In genomic region chr16:19521471-19522368, GRCh38 we compare ENCODE assay signal across 8 cellular contexts. TPM values are rescaled to one million over a fixed set of nuclear protein-coding genes. Genes with fewer than 3 reads are reported as not detected.
DNase-seq lines count a peak whose midpoint lies in the region; ATAC-seq and TF ChIP-seq lines count a peak whose summit lies in the region.

Gene GDE1 (minus strand): TSS chr16:19522098. CDS start chr16:19521964, 134 bp downstream.

- peak within 1 kb of the TSS; percentile 87 to 94 (median 93) for H3K27ac Mint-ChIP-seq in CD14-positive monocyte

- H3K4me1 Mint-ChIP-seq in CD14-positive monocyte = peaks cover 48% of the 10 kb centered on the region

- peak; percentile 70 for ATAC-seq in GM19351 (IDR thresholded peaks at IDR 0.05; ENCODE audit: unreplicated experiment)
- ATAC-seq in HG03521 (IDR thresholded peaks at IDR 0.05; ENCODE audit: unreplicated experiment) = peak; percentile 73

- no peak for TF ChIP-seq RAD21 in liver (IDR thresholded peaks at IDR 0.05)

- DNase-seq in CD14-positive monocyte (ENCODE audit: low spot score) (peak; percentile 89), NCI-H69 (lab: John Stamatoyannopoulos, UW) (peak; percentile 98), dermis microvascular lymphatic vessel endothelial cell (ENCODE audit: low read depth in 2 of 2) (peak; percentile 68 to 91)
- DNase-seq in activated CD4-positive, alpha-beta T cell treated with anti-CD3 and anti-CD28 coated beads, Interleukin-2, amount 50 U/mL, for 4 hours = peak; percentile 93 to 94
- peak; percentile 96 for DNase-seq in stimulated activated CD4-positive, alpha-beta T cell treated with anti-CD3 and anti-CD28 coated beads, Interleukin-4, amount 100 ng/mL, for 24 hours

- intact Hi-C loops in CD14-positive monocyte (cut with micrococcal nuclease) = loop anchor here (5.0 kb wide), 3 partner anchors 36 to 719 kb away; partner anchors contain the start of genes ARL6IP1 (in 1 of the 2), COQ7 (in 1 of the 2) and VPS35L (in 1 of the 2)

- H3K4me3 ChIP-seq in liver (ENCODE audit: low read depth in 1 of 3, low read length in 3 of 3) = peak within 1 kb of the TSS; percentile 70 to 88 (median 83)

- WGBS in liver = under 1% methylated on average over 62 of the region's 62 CpGs

- peaks cover 0 to 2% (median under 1%) of the 10 kb centered on the region in 4 donors for H3K36me3 ChIP-seq in liver (ENCODE audit: control insufficient read depth in 4 of 4, insufficient read depth in 3 of 4, low read depth in 1 of 4, low read length in 3 of 4)

- H3K4me1 ChIP-seq in liver (ENCODE audit: control insufficient read depth in 4 of 4, insufficient read depth in 4 of 4, low read length in 3 of 4) = peaks cover 0 to 20% (median 17%) of the 10 kb centered on the region in 4 donors

- peaks cover 15 to 16% of the 10 kb centered on the region in 2 donors for H3K36me3 Mint-ChIP-seq in CD14-positive monocyte

- no peaks in the 10 kb centered on the region for H3K27me3 ChIP-seq in liver (ENCODE audit: control insufficient read depth in 4 of 4, insufficient read depth in 4 of 4, low read length in 3 of 4)

- H3K9me3 ChIP-seq in liver (ENCODE audit: control insufficient read depth in 4 of 4, low read length in 3 of 4) = no peaks in the 10 kb centered on the region

- H3K27ac ChIP-seq in liver (ENCODE audit: low read depth in 1 of 2, low read length in 2 of 2) = peak within 1 kb of the TSS; percentile 61 to 85

- H3K27me3 Mint-ChIP-seq in CD14-positive monocyte (ENCODE audit: low read depth in 3 of 3) = peaks cover 0 to 2% (median 0%) of the 10 kb centered on the region in 3 donors

- TF ChIP-seq CTCF in CD14-positive monocyte (IDR thresholded peaks at IDR 0.05) = peak; percentile 24
- TF ChIP-seq CTCF in liver (IDR thresholded peaks at IDR 0.05; ENCODE audit: low read depth, low read length, missing input control) = peak; percentile 1

- H3K4me3 Mint-ChIP-seq in CD14-positive monocyte = peak within 1 kb of the TSS; percentile 95 to 98

- peak within 1 kb of the TSS; percentile 58 to 84 for H3K9ac ChIP-seq in liver (ENCODE audit: low read depth in 1 of 2, low read length in 2 of 2)

- peaks cover 0 to 2% (median 0%) of the 10 kb centered on the region in 7 donors for H3K9me3 Mint-ChIP-seq in CD14-positive monocyte

TF ChIP-seq in liver, 16 proteins besides CTCF, POLR2A, EP300 and RAD21:
- TF ChIP-seq MAX (IDR thresholded peaks at IDR 0.05) = no peak
- peak; percentile 63 for TF ChIP-seq REST (IDR thresholded peaks at IDR 0.05)
- peak; percentile 97 for TF ChIP-seq YY1 (IDR thresholded peaks at IDR 0.05)
- peak; percentile 58 for TF ChIP-seq SP1 (IDR thresholded peaks at IDR 0.05)
- no peak for TF ChIP-seq GABPA (IDR thresholded peaks at IDR 0.05 in 1 of 2, conservative IDR thresholded peaks at IDR 0.05 in 1 of 2)
- TF ChIP-seq HNF4G (IDR thresholded peaks at IDR 0.05) = no peak
- peak in 1 of 2 donors; percentile 11 for TF ChIP-seq HNF4A (conservative IDR thresholded peaks at IDR 0.05)
- no peak for TF ChIP-seq JUND (IDR thresholded peaks at IDR 0.05)
- no peak for TF ChIP-seq ATF3 (IDR thresholded peaks at IDR 0.05)
- TF ChIP-seq FOXA2 (IDR thresholded peaks at IDR 0.05) = no peak
- peak in 1 of 2 donors; percentile 30 for TF ChIP-seq EGR1 (IDR thresholded peaks at IDR 0.05; ENCODE audit: low read depth in 2 of 2)
- no peak for TF ChIP-seq NR2F2 (IDR thresholded peaks at IDR 0.05)

RNA-seq across cellular contexts. Expression of gene GDE1, which starts in this region (rescaled TPM):
- polyA plus RNA-seq in CD14-positive monocyte = 10 to 100 TPM; 71.7 to 75.5 TPM
- 23.4 and 24.7 TPM in 2 replicates for total RNA-seq in dermis microvascular lymphatic vessel endothelial cell
- 10 to 100 TPM; 25.7 to 39.1 TPM for total RNA-seq in liver
- 10 to 100 TPM; 14.8 to 21.5 TPM for polyA plus RNA-seq in liver

Comparison
In these comparisons a context has a peak if more than half of its experiments do, and no peak if none do; other contexts are left out.
1. Peak in every context shown above with its lines: DNase-seq, ATAC-seq, H3K4me3 ChIP-seq and H3K27ac ChIP-seq.